Comparison of ENCODE assay signal across 9 cellular contexts in the genomic region with DNA sequence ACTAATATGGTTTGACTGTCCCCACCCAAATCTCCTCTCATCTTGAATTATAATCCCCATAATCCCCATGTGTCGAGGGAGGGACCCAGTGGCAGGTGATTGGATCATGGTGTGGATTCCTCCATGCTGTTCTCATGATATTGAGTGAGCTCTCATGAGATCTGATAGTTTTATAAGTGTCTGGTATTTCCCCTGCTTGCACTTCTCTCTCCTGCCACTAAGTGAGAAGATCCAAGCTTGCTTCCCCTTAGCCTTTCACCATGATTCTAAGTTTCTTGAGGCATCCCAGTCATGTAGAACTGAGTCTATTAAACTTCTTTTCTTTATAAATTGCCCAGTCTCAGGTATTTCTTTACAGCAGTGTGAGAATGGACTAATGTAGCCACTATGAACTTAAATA. TPM values are rescaled to one million over a fixed set of nuclear protein-coding genes. Genes with fewer than 3 reads are reported as not detected.
"Had no signal": no experiment of that assay in that cellular context is flagged by ENCODE, and none has a peak within 500 bp of the region (broad histone marks: within the 10 kb centered on the region; RNA-seq: fewer than 3 reads in every experiment).

No MANE protein-coding gene starts in this region.

RNA-seq across cellular contexts. Expression of gene UGT2B17, which starts 9.8 kb away (rescaled TPM):
- total RNA-seq: fibroblast of lung; frontal cortex; glomerular endothelial cell; heart left ventricle; mesothelial cell of epicardium; natural killer cell treated with Interleukin-12 subunit alpha and Interleukin-12 subunit beta and Interleukin-15 and Interleukin-18, amount 100 ng/mL, for 72 hours; posterior vena cava; right atrium auricular region had no signal
- polyA plus RNA-seq: fibroblast of lung, ovary had no signal
